In the genomic region with DNA sequence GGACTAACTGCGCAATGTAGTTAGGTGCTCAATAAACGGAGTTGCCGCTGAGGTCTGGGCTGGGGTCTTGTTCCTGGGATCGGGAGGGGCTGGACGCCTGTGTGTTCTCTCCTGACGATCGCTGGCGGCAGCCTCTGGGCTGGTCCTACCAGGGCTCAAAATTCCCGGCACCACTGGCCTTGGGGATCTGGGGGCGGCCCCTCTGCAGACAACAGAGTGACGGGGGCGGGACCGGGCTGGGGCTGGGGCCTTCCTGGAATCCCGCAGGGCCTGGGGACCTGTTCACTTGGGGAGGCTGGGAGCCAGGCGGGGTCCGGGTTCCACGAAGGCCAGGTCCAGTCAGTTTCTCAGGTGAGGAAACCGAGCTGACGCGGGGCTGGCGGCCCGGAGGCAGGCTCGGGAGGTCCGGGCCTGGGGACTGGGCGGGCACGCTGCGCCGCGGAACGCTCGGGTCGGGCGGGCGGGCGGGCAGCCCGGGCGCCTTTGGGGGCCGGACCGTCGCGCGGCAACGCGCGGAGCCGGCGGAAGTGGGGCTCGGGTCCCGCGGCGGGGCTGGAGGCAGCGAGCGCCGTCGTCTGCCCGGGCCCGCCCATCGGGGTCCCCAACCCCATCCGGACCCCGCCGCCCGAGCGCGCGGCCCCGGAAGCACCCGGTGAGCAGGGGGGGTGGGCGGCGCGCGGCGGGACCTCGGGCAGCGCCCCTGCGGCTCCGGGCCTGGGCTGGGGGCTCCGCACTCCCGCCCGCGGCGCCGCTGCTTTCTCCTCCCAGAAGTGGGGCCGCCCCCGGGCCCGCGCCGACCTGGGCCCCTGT, we compare ENCODE assay signal across 8 cellular contexts. TPM values are rescaled to one million over a fixed set of nuclear protein-coding genes. Genes with fewer than 3 reads are reported as not detected.
A peak's percentile ranks its signal among the peaks of the same experiment; 100 is the strongest.
DNase-seq lines count a peak whose midpoint lies in the region; ATAC-seq lines count a peak whose summit lies in the region.

A gene (plus strand): TSS at position 524 of the 810 bp plus-strand sequence. CDS start 4,107 bp downstream, outside the sequence.

- CTCF ChIA-PET in CD8-positive, alpha-beta memory T cell (lab: Charles Lee): no interaction called here
- CTCF ChIA-PET in activated CD8-positive, alpha-beta memory T cell treated with anti-CD3 and anti-CD28 coated beads, Interleukin-2, amount 10 ng/mL, durations not matched to agents 7 days and 5 days (lab: Charles Lee): interaction anchor here (0.9 to 1.1 kb wide), 2 partner anchors 10 to 79 kb away, joined by 3 read pairs; no protein-coding TSS in a partner anchor

- H3K4me3 ChIP-seq in CD8-positive, alpha-beta memory T cell (ENCODE audit: low read length): peak within 1 kb of the TSS; percentile 72

- H3K27me3 ChIP-seq in CD8-positive, alpha-beta memory T cell (ENCODE audit: insufficient read depth, low read length, poor library complexity, severe bottlenecking): no peaks in the 10 kb centered on the region

- no peaks in the 10 kb centered on the region for H3K9me3 ChIP-seq in CD8-positive, alpha-beta memory T cell (ENCODE audit: low read length)

- POLR2A ChIA-PET in CD8-positive, alpha-beta memory T cell (lab: Charles Lee): interaction anchor here (1.0 kb wide), 1 partner anchor 19 kb away, joined by 3 read pairs; no protein-coding TSS in a partner anchor

- H3K4me1 ChIP-seq in CD8-positive, alpha-beta memory T cell (ENCODE audit: insufficient read depth, low read length): peaks cover 41% of the 10 kb centered on the region

- H3K27me3 Mint-ChIP-seq in CD8-positive, alpha-beta memory T cell: peaks cover 0 to 2% of the 10 kb centered on the region in 2 donors
- no peaks in the 10 kb centered on the region for H3K27me3 Mint-ChIP-seq in activated CD8-positive, alpha-beta memory T cell treated with anti-CD3 and anti-CD28 coated beads, Interleukin-2, amount 10 ng/mL, durations not matched to agents 7 days and 5 days
- H3K27me3 Mint-ChIP-seq in effector memory CD8-positive, alpha-beta T cell: no peaks in the 10 kb centered on the region
- H3K27me3 Mint-ChIP-seq in memory B cell: no peaks in the 10 kb centered on the region

- peak within 1 kb of the TSS; percentile 82 to 92 (median 86) for H3K4me3 Mint-ChIP-seq in CD8-positive, alpha-beta memory T cell
- peak within 1 kb of the TSS; percentile 77 for H3K4me3 Mint-ChIP-seq in activated CD8-positive, alpha-beta memory T cell treated with anti-CD3 and anti-CD28 coated beads, Interleukin-2, amount 10 ng/mL, durations not matched to agents 7 days and 5 days
- peak within 1 kb of the TSS; percentile 84 to 88 for H3K4me3 Mint-ChIP-seq in effector memory CD8-positive, alpha-beta T cell
- H3K4me3 Mint-ChIP-seq in memory B cell: peak within 1 kb of the TSS; percentile 87

- peak; percentile 52 to 76 (median 68) for DNase-seq in CD8-positive, alpha-beta memory T cell
- DNase-seq in NCI-H2196 treated with DMSO at 0.1 percent for 48 hours (lab: John Stamatoyannopoulos, UW; ENCODE audit: unreplicated experiment): peak; percentile 28
- peak; percentile 69 for DNase-seq in activated CD8-positive, alpha-beta memory T cell treated with anti-CD3 and anti-CD28 coated beads, Interleukin-2, amount 10 ng/mL, durations not matched to agents 7 days and 5 days
- DNase-seq in effector memory CD8-positive, alpha-beta T cell: peak; percentile 39 to 56 (median 53)
- peak; percentile 47 to 69 for DNase-seq in memory B cell (ENCODE audit: low spot score in 2 of 2)
- DNase-seq in stimulated activated CD4-positive, alpha-beta T cell treated with anti-CD3 and anti-CD28 coated beads, TNF-alpha, amount 100 ng/mL, for 48 hours (ENCODE audit: low read depth in 3 of 3): peak; percentile 38 to 52 (median 42)

- peak within 1 kb of the TSS; percentile 76 for H3K27ac ChIP-seq in CD8-positive, alpha-beta memory T cell (ENCODE audit: low read depth, low read length)

- H3K9me3 Mint-ChIP-seq in CD8-positive, alpha-beta memory T cell: peaks cover 0 to 4% (median 0%) of the 10 kb centered on the region in 5 donors
- no peaks in the 10 kb centered on the region for H3K9me3 Mint-ChIP-seq in activated CD8-positive, alpha-beta memory T cell treated with anti-CD3 and anti-CD28 coated beads, Interleukin-2, amount 10 ng/mL, durations not matched to agents 7 days and 5 days (ENCODE audit: low read depth)
- no peaks in the 10 kb centered on the region for H3K9me3 Mint-ChIP-seq in effector memory CD8-positive, alpha-beta T cell
- no peaks in the 10 kb centered on the region for H3K9me3 Mint-ChIP-seq in memory B cell

- peaks cover 30 to 37% (median 36%) of the 10 kb centered on the region in 3 donors for H3K4me1 Mint-ChIP-seq in CD8-positive, alpha-beta memory T cell
- H3K4me1 Mint-ChIP-seq in activated CD8-positive, alpha-beta memory T cell treated with anti-CD3 and anti-CD28 coated beads, Interleukin-2, amount 10 ng/mL, durations not matched to agents 7 days and 5 days: peaks cover 23% of the 10 kb centered on the region
- peaks cover 26 to 34% of the 10 kb centered on the region in 2 donors for H3K4me1 Mint-ChIP-seq in effector memory CD8-positive, alpha-beta T cell (ENCODE audit: low read depth in 2 of 2)
- H3K4me1 Mint-ChIP-seq in memory B cell: peaks cover 24% of the 10 kb centered on the region

- peak within 1 kb of the TSS; percentile 81 to 96 (median 94) for H3K27ac Mint-ChIP-seq in CD8-positive, alpha-beta memory T cell
- peak within 1 kb of the TSS; percentile 91 for H3K27ac Mint-ChIP-seq in activated CD8-positive, alpha-beta memory T cell treated with anti-CD3 and anti-CD28 coated beads, Interleukin-2, amount 10 ng/mL, durations not matched to agents 7 days and 5 days
- peak within 1 kb of the TSS; percentile 94 to 97 for H3K27ac Mint-ChIP-seq in effector memory CD8-positive, alpha-beta T cell
- H3K27ac Mint-ChIP-seq in memory B cell: peak within 1 kb of the TSS; percentile 87

- peaks cover 0 to 6% (median 0%) of the 10 kb centered on the region in 3 donors for H3K36me3 Mint-ChIP-seq in CD8-positive, alpha-beta memory T cell
- H3K36me3 Mint-ChIP-seq in activated CD8-positive, alpha-beta memory T cell treated with anti-CD3 and anti-CD28 coated beads, Interleukin-2, amount 10 ng/mL, durations not matched to agents 7 days and 5 days: no peaks in the 10 kb centered on the region
- peaks cover 23% of the 10 kb centered on the region for H3K36me3 Mint-ChIP-seq in effector memory CD8-positive, alpha-beta T cell (ENCODE audit: insufficient read depth)
- no peaks in the 10 kb centered on the region for H3K36me3 Mint-ChIP-seq in memory B cell

- no peaks in the 10 kb centered on the region for H3K36me3 ChIP-seq in CD8-positive, alpha-beta memory T cell (ENCODE audit: insufficient read depth, low read length)

- ATAC-seq in GM21423 (IDR thresholded peaks at IDR 0.05; ENCODE audit: unreplicated experiment) (peak; percentile 60), memory B cell (ENCODE audit: low read depth) (peak; percentile 75), HG02840 (IDR thresholded peaks at IDR 0.05; ENCODE audit: low FRiP score, unreplicated experiment) (no peak)
- ATAC-seq in activated CD8-positive, alpha-beta memory T cell treated with anti-CD3 and anti-CD28 coated beads, Interleukin-2, amount 10 ng/mL, durations not matched to agents 7 days and 5 days: peak; percentile 87
- ATAC-seq in effector memory CD8-positive, alpha-beta T cell (replicated peaks): peak; percentile 74

RNA-seq across cellular contexts. Expression of the gene that starts here (rescaled TPM):
- 10 to 100 TPM; 47.4 to 50.1 TPM for total RNA-seq in CD8-positive, alpha-beta memory T cell
- 14.0 TPM for polyA plus RNA-seq in CD8-positive, alpha-beta memory T cell
- 10 to 100 TPM; 38.8 to 41.0 TPM for total RNA-seq in activated CD8-positive, alpha-beta memory T cell treated with anti-CD3 and anti-CD28 coated beads, Interleukin-2, amount 10 ng/mL, durations not matched to agents 7 days and 5 days
